28 cellular contexts compared by ENCODE assay signal in the genomic region with DNA sequence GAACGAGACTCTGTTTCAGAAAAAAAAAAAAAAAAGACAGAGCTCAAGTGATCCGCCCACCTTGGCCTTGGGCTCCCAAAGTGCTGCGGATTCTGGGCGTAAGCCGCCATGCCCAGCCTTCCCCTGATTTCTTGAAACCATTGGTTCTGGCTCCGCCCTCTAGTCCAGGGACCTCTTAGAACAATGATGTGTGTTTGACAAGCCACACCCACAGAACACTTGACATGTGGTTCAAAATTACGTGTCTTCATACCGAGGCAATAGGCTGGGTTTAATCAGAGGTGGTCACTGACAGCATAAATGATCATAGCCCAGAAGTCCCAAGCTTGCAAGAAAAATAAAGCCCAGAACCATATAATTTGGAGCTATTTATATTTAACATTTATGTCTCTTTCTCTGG. TPM values are rescaled to one million over a fixed set of nuclear protein-coding genes. Genes with fewer than 3 reads are reported as not detected.
DNase-seq lines count a peak whose midpoint lies in the region; ATAC-seq and TF ChIP-seq lines count a peak whose summit lies in the region.
"Had no signal": no experiment of that assay in that cellular context is flagged by ENCODE, and none has a peak within 500 bp of the region (broad histone marks: within the 10 kb centered on the region; RNA-seq: fewer than 3 reads in every experiment).

No MANE protein-coding gene starts in this region.

- no peak overlapping the region for H3K4me2 ChIP-seq in GM23248 (ENCODE audit: unreplicated experiment)
- H3K4me2 ChIP-seq: A549, hepatocyte, PC-9 had no signal

- H3K4me1 ChIP-seq in GM23248 (ENCODE audit: insufficient read depth) (peaks cover 28% of the 10 kb centered on the region), foreskin keratinocyte (peaks cover 4% of the 10 kb centered on the region)

- peaks cover 31% of the 10 kb centered on the region for H3F3A ChIP-seq in GM23248 (ENCODE audit: insufficient read depth)

- no peaks in the 10 kb centered on the region for H3K9me2 ChIP-seq in GM23248 (ENCODE audit: insufficient read depth)

- H3K27ac ChIP-seq in GM23248 (no peak overlapping the region), foreskin keratinocyte (no peak overlapping the region)
- H3K27ac ChIP-seq: hepatocyte, PC-9 had no signal

- peaks cover 29% of the 10 kb centered on the region for H3K4me1 Mint-ChIP-seq in activated T-helper 17 cell treated with anti-CD3 and anti-CD28 coated beads, Interleukin-2, amount 50 U/mL, for 72 hours
- peaks cover 16 to 53% (median 45%) of the 10 kb centered on the region in 4 donors for H3K4me1 Mint-ChIP-seq in naive thymus-derived CD8-positive, alpha-beta T cell
- peaks cover 61% of the 10 kb centered on the region for H3K4me1 Mint-ChIP-seq in activated T-cell treated with anti-CD3 and anti-CD28 coated beads, Interleukin-2, amount 50 U/mL, for 4 hours (ENCODE audit: low read depth)

- no peak overlapping the region for H3K4me3 Mint-ChIP-seq in activated T-helper 17 cell treated with anti-CD3 and anti-CD28 coated beads, Interleukin-2, amount 50 U/mL, for 72 hours
- H3K4me3 Mint-ChIP-seq in naive thymus-derived CD8-positive, alpha-beta T cell, result peak overlapping the region in 2 of 10 donors; percentile 18 to 39
- H3K4me3 Mint-ChIP-seq in activated T-cell treated with anti-CD3 and anti-CD28 coated beads, Interleukin-2, amount 50 U/mL, for 4 hours, result no peak overlapping the region
- H3K4me3 Mint-ChIP-seq: activated CD4-positive, alpha-beta T cell treated with anti-CD3 and anti-CD28 coated beads, Interleukin-2, amount 10 ng/mL, durations not matched to agents 24 days and 14 days; naive B cell had no signal

- WGBS in GM23248 (ENCODE audit: low coverage in 1 of 2, low lambda C conversion rate in 2 of 2, missing lambda C conversion rate in 2 of 2), 2 experiments, result 63 to 69% methylated on average over 8 of the region's 8 CpGs

- POLR2A ChIA-PET in naive thymus-derived CD8-positive, alpha-beta T cell (lab: Charles Lee), result interaction anchor here (0.6 to 1.8 kb wide), 4 partner anchors 12 to 192 kb away, joined by 3 to 6 read pairs (median 3); no protein-coding TSS in a partner anchor

- no peaks in the 10 kb centered on the region for H3K9me3 ChIP-seq in GM23248 (ENCODE audit: low read depth)
- H3K9me3 ChIP-seq: A549 had no signal

- H4K20me1 ChIP-seq in GM23248 (ENCODE audit: insufficient read depth), result no peaks in the 10 kb centered on the region

- in situ Hi-C loops in GM23248 (cut with MboI), result no loop called here

- peaks cover 27% of the 10 kb centered on the region for H3K36me3 Mint-ChIP-seq in activated T-helper 17 cell treated with anti-CD3 and anti-CD28 coated beads, Interleukin-2, amount 50 U/mL, for 72 hours (ENCODE audit: low read depth)
- H3K36me3 Mint-ChIP-seq in naive thymus-derived CD8-positive, alpha-beta T cell, result peaks cover 0 to 42% (median 8%) of the 10 kb centered on the region in 3 donors
- H3K36me3 Mint-ChIP-seq in activated T-cell treated with anti-CD3 and anti-CD28 coated beads, Interleukin-2, amount 50 U/mL, for 4 hours (ENCODE audit: insufficient read depth), result peaks cover 24% of the 10 kb centered on the region

- DNase-seq in NCI-H748 (lab: John Stamatoyannopoulos, UW; ENCODE audit: unreplicated experiment), result peak; percentile 70
- DNase-seq in NCI-H748 treated with DMSO at 0.1 percent for 48 hours (lab: John Stamatoyannopoulos, UW), result no peak
- DNase-seq in GM23248, result peak; percentile 16
- no peak for DNase-seq in naive thymus-derived CD8-positive, alpha-beta T cell
- DNase-seq in foreskin keratinocyte, result no peak
- no peak for DNase-seq in activated T-cell treated with anti-CD3 and anti-CD28 coated beads, Interleukin-2, amount 50 U/mL, for 4 hours
- DNase-seq: activated CD4-positive, alpha-beta T cell treated with anti-CD3 and anti-CD28 coated beads, Interleukin-2, amount 10 ng/mL, durations not matched to agents 24 days and 14 days; activated naive CD4-positive, alpha-beta T cell treated with Interleukin-2 at 50 U/mL for 16 hours; activated T-cell treated with anti-CD3 and anti-CD28 coated beads, Interleukin-2, amount 50 U/mL, for 48 hours; DMS53; effector CD8-positive, alpha-beta T cell; erythroblast; foreskin melanocyte; IMR-90; naive B cell; NCI-H1048; NCI-H2029; NCI-H446; occipital lobe; PC-9; stimulated activated naive CD4-positive, alpha-beta T cell treated with Interleukin-2 at 50 U/mL for 16 hours had no signal

- H2AFZ ChIP-seq in GM23248, result no peak overlapping the region
- H2AFZ ChIP-seq: hepatocyte, PC-9 had no signal

- no peaks in the 10 kb centered on the region for H3K79me2 ChIP-seq in GM23248 (ENCODE audit: insufficient read depth)

- no peaks in the 10 kb centered on the region for H3K9me3 Mint-ChIP-seq in activated T-helper 17 cell treated with anti-CD3 and anti-CD28 coated beads, Interleukin-2, amount 50 U/mL, for 72 hours
- H3K9me3 Mint-ChIP-seq in naive thymus-derived CD8-positive, alpha-beta T cell, result no peaks in the 10 kb centered on the region
- H3K9me3 Mint-ChIP-seq in activated T-cell treated with anti-CD3 and anti-CD28 coated beads, Interleukin-2, amount 50 U/mL, for 4 hours, result no peaks in the 10 kb centered on the region
- H3K9me3 Mint-ChIP-seq: activated CD4-positive, alpha-beta T cell treated with anti-CD3 and anti-CD28 coated beads, Interleukin-2, amount 10 ng/mL, durations not matched to agents 24 days and 14 days; naive B cell had no signal

- no peak overlapping the region for H3K4me3 ChIP-seq in GM23248
- H3K4me3 ChIP-seq: A549, hepatocyte, PC-9 had no signal

- no peak overlapping the region for H3K9ac ChIP-seq in GM23248

- no peaks in the 10 kb centered on the region for H3K27me3 Mint-ChIP-seq in activated T-helper 17 cell treated with anti-CD3 and anti-CD28 coated beads, Interleukin-2, amount 50 U/mL, for 72 hours
- H3K27me3 Mint-ChIP-seq in naive thymus-derived CD8-positive, alpha-beta T cell, result no peaks in the 10 kb centered on the region
- no peaks in the 10 kb centered on the region for H3K27me3 Mint-ChIP-seq in activated T-cell treated with anti-CD3 and anti-CD28 coated beads, Interleukin-2, amount 50 U/mL, for 4 hours (ENCODE audit: low read depth)
- H3K27me3 Mint-ChIP-seq: activated CD4-positive, alpha-beta T cell treated with anti-CD3 and anti-CD28 coated beads, Interleukin-2, amount 10 ng/mL, durations not matched to agents 24 days and 14 days; naive B cell had no signal

- peak overlapping the region; percentile 59 for H3K27ac Mint-ChIP-seq in activated T-helper 17 cell treated with anti-CD3 and anti-CD28 coated beads, Interleukin-2, amount 50 U/mL, for 72 hours
- peak overlapping the region in 7 of 10 donors; percentile 48 to 89 (median 82) for H3K27ac Mint-ChIP-seq in naive thymus-derived CD8-positive, alpha-beta T cell
- H3K27ac Mint-ChIP-seq: activated CD4-positive, alpha-beta T cell treated with anti-CD3 and anti-CD28 coated beads, Interleukin-2, amount 10 ng/mL, durations not matched to agents 24 days and 14 days; naive B cell had no signal

- H3K27me3 ChIP-seq in GM23248 (replicated peaks; ENCODE audit: insufficient read depth), result no peaks in the 10 kb centered on the region
- no peaks in the 10 kb centered on the region for H3K27me3 ChIP-seq in foreskin keratinocyte
- H3K27me3 ChIP-seq: hepatocyte had no signal

- H3K36me3 ChIP-seq in GM23248 (ENCODE audit: low read depth), result 0 out of 2 replicates have a peak, but pooled peaks cover 2% of the 10 kb centered on the region

- no peak for ATAC-seq in activated T-helper 17 cell treated with anti-CD3 and anti-CD28 coated beads, Interleukin-2, amount 50 U/mL, for 72 hours (replicated peaks)
- no peak for ATAC-seq in naive thymus-derived CD8-positive, alpha-beta T cell
- ATAC-seq in foreskin keratinocyte (no peak), GM19328 (IDR thresholded peaks at IDR 0.05; ENCODE audit: unreplicated experiment) (no peak)
- no peak for ATAC-seq in activated T-cell treated with anti-CD3 and anti-CD28 coated beads, Interleukin-2, amount 50 U/mL, for 4 hours
- ATAC-seq: A549, left lobe of liver, Right ventricle myocardium inferior, SK-N-SH treated with all-trans-retinoic acid at 6 μM for 48 hours had no signal

- no peak for TF ChIP-seq CTCF in foreskin keratinocyte (conservative IDR thresholded peaks at IDR 0.05)

RNA-seq across cellular contexts. Expression of gene KNOP1, which starts 23.0 kb away (rescaled TPM):
- 8.0 and 11.8 TPM in 2 replicates for total RNA-seq in GM23248 (2014; rRNA removed; shearing (Covaris generic))
- polyA plus RNA-seq in GM23248 (2016; fragmentation: Nextera tagmentation; extraction: Ambion mirVana) (14.1 and 15.6 TPM in 2 replicates), foreskin keratinocyte (34.2 and 41.0 TPM in 2 replicates)
- 10 to 100 TPM; 15.6 to 26.6 TPM for total RNA-seq in activated T-helper 17 cell treated with anti-CD3 and anti-CD28 coated beads, Interleukin-2, amount 50 U/mL, for 72 hours
- total RNA-seq in naive thymus-derived CD8-positive, alpha-beta T cell, result 10 to 100 TPM; 14.4 to 14.5 TPM
- polyA plus RNA-seq in naive thymus-derived CD8-positive, alpha-beta T cell, result 10 to 100 TPM in 1 of 3 donors, 1 to 10 TPM in 2; 4.7 to 10.8 (median 7.2) TPM
- total RNA-seq in foreskin keratinocyte, result 39.0 and 44.4 TPM in 2 replicates
- 10 to 100 TPM; 28.6 to 37.0 (median 33.6) TPM for total RNA-seq in activated T-cell treated with anti-CD3 and anti-CD28 coated beads, Interleukin-2, amount 50 U/mL, for 4 hours

RNA-seq across cellular contexts. Expression of gene IQCK, which starts 23.1 kb away (rescaled TPM):
- total RNA-seq in GM23248 (2014; rRNA removed; shearing (Covaris generic)), result 9.8 and 24.8 TPM in 2 replicates
- polyA plus RNA-seq in GM23248 (2016; fragmentation: Nextera tagmentation; extraction: Ambion mirVana), result 9.7 and 11.1 TPM in 2 replicates
- 1 to 10 TPM; 1.7 to 2.9 TPM for total RNA-seq in activated T-helper 17 cell treated with anti-CD3 and anti-CD28 coated beads, Interleukin-2, amount 50 U/mL, for 72 hours
- total RNA-seq in naive thymus-derived CD8-positive, alpha-beta T cell, result 1 to 10 TPM; 2.0 to 2.3 TPM
- 1 to 10 TPM; 1.7 to 3.1 (median 2.5) TPM for polyA plus RNA-seq in naive thymus-derived CD8-positive, alpha-beta T cell
- 8.8 and 8.9 TPM in 2 replicates for total RNA-seq in foreskin keratinocyte
- polyA plus RNA-seq in foreskin keratinocyte, result 5.7 and 6.6 TPM in 2 replicates
- 1 to 10 TPM; 3.2 to 5.4 (median 3.6) TPM for total RNA-seq in activated T-cell treated with anti-CD3 and anti-CD28 coated beads, Interleukin-2, amount 50 U/mL, for 4 hours

Comparison
In these comparisons a context has a peak if more than half of its experiments do, and no peak if none do; other contexts are left out.
1. DNase-seq: peak in NCI-H748 (single experiment) and GM23248 (single experiment); none in NCI-H748 treated with DMSO at 0.1 percent for 48 hours (single experiment), naive thymus-derived CD8-positive, alpha-beta T cell (0 of 10), foreskin keratinocyte (0 of 2) and activated T-cell treated with anti-CD3 and anti-CD28 coated beads, Interleukin-2, amount 50 U/mL, for 4 hours (single experiment).